ENCODE assay signal across 10 cellular contexts in the genomic region with DNA sequence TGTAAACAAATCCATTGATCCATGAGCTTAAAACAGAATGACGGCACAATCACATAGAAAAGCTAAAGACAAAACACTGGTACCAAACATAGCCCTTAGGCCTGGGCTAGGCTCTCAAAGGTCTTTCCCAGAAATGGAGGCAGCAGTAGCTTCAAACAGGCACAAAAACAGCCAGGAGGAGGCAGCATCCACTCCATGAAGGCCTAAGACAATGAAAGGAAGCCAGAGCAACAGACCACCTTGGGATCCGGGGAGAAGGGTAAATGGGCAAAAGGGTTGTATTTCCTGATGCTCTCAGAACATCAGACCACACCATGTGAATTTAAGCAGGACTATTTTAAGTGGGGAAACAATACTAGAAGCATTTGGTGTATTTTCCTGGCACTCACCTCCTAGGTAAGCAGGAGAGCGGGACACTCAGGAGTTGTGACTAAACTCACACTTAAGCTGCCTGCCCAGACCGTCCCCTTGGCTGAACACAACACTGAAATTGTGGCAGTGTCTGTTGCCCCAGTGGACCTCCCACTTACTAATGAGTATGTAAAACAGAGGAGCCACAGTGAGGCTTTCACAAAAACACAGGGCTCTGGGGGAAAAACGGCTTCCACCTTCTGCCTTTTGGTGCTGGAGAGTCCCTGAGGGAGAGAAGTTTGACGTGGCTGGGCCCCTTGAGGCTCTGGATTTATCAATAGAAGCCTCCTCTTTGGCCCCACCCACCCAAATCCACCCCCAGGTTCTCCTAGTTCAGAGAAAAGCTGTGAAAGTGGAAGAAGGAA. TPM values are rescaled to one million over a fixed set of nuclear protein-coding genes. Genes with fewer than 3 reads are reported as not detected.
A peak's percentile ranks its signal among the peaks of the same experiment; 100 is the strongest.
DNase-seq lines count a peak whose midpoint lies in the region; ATAC-seq, FAIRE-seq and TF ChIP-seq lines count a peak whose summit lies in the region.
"Had no signal": no experiment of that assay in that cellular context is flagged by ENCODE, and none has a peak within 500 bp of the region (broad histone marks: within the 10 kb centered on the region; RNA-seq: fewer than 3 reads in every experiment).

No MANE protein-coding gene starts in this region.

- H3K4me1 ChIP-seq in A549 (no peaks in the 10 kb centered on the region), DOHH2 (ENCODE audit: control insufficient read depth, low read length) (no peaks in the 10 kb centered on the region)

- no peak for TF ChIP-seq EP300 in A549 (IDR thresholded peaks at IDR 0.05)

- H3K36me3 ChIP-seq in DOHH2 (ENCODE audit: control insufficient read depth, low read length), result peaks cover 12% of the 10 kb centered on the region

- no peak overlapping the region for H3K4me2 ChIP-seq in A549
- H3K4me2 ChIP-seq in DOHH2 (ENCODE audit: low read length), result no peak overlapping the region

- H3K27ac ChIP-seq in A549, result no peak overlapping the region
- H3K27ac ChIP-seq in DOHH2 (ENCODE audit: low read depth, low read length), result no peak overlapping the region
- H3K27ac ChIP-seq in RWPE1, result peak overlapping the region; percentile 37

- H3K79me2 ChIP-seq in DOHH2 (ENCODE audit: control insufficient read depth, low read length), result no peaks in the 10 kb centered on the region

- 78% methylated on average over 6 of the region's 6 CpGs for WGBS in A549 (ENCODE audit: missing lambda C conversion rate)

- no peaks in the 10 kb centered on the region for H3K27me3 ChIP-seq in DOHH2 (ENCODE audit: control insufficient read depth, low read length)

- no peaks in the 10 kb centered on the region for H4K20me1 ChIP-seq in DOHH2 (ENCODE audit: control insufficient read depth, insufficient read depth, low read depth, low read length)

- FAIRE-seq in A549 (lab: Jason Lieb, UNC), result no peak

- no peaks in the 10 kb centered on the region for H3K9me2 ChIP-seq in DOHH2 (replicated peaks; ENCODE audit: control insufficient read depth, low read length)

- CTCF ChIA-PET in A549 (lab: Yijun Ruan, JAX), result interaction anchor here (0.7 to 4.6 kb wide), 8 partner anchors 8 to 112 kb away, joined by 3 to 20 read pairs (median 3); a partner anchor contains a TSS
- CTCF ChIA-PET in RWPE1 (lab: Yijun Ruan, JAX), result interaction anchor here (0.9 to 1.2 kb wide), 3 partner anchors 11 to 309 kb away, joined by 3 to 6 read pairs (median 3); a partner anchor contains a TSS

- DNase-seq in A549 (ENCODE audit: low read depth in 1 of 2, low spot score in 1 of 2) (peak in 1 of 2 experiments; percentile 34), RWPE1 (ENCODE audit: low spot score) (no peak), fibroblast of mammary gland (ENCODE audit: low read depth) (peak; percentile 41), NCI-H2029 (lab: John Stamatoyannopoulos, UW) (no peak), DMS153 treated with DMSO at 0.1 percent for 48 hours (lab: John Stamatoyannopoulos, UW; ENCODE audit: unreplicated experiment) (no peak), SK-N-DZ (ENCODE audit: low spot score) (no peak)
- DNase-seq: NCI-H146; stimulated activated naive CD4-positive, alpha-beta T cell treated with Interleukin-2 at 50 U/mL for 16 hours had no signal

- TF ChIP-seq POLR2A in A549 (IDR thresholded peaks at IDR 0.05; ENCODE audit: low read length), result no peak

- TF ChIP-seq RAD21 in A549 (conservative IDR thresholded peaks at IDR 0.05 in 1 of 2, IDR thresholded peaks at IDR 0.05 in 1 of 2), result peak in 1 of 2 experiments; percentile 9; a peak in 1 of 5 replicates

- POLR2A ChIA-PET in A549 (lab: Yijun Ruan, JAX) (interaction anchor here (0.6 kb wide), 1 partner anchor 20 kb away, joined by 3 read pairs; no protein-coding TSS in a partner anchor), RWPE1 (lab: Yijun Ruan, JAX; ENCODE audit: low non-redundant PET) (interaction anchor here (0.6 kb wide), 1 partner anchor 31 kb away, joined by 6 read pairs; no protein-coding TSS in a partner anchor)

- no peaks in the 10 kb centered on the region for H3F3A ChIP-seq in DOHH2 (ENCODE audit: control insufficient read depth, insufficient read depth)

- H3K9me3 ChIP-seq in A549, result no peaks in the 10 kb centered on the region
- H3K9me3 ChIP-seq in DOHH2 (ENCODE audit: control insufficient read depth, insufficient read depth, low read length), result no peaks in the 10 kb centered on the region

- H3K4me3 ChIP-seq in A549, result no peak overlapping the region
- H3K4me3 ChIP-seq in DOHH2 (ENCODE audit: low read length), result no peak overlapping the region
- H3K4me3 ChIP-seq in fibroblast of mammary gland (ENCODE audit: control insufficient read depth, low read depth, low read length), result no peak overlapping the region

- peak; percentile 36 for TF ChIP-seq CTCF in A549 (IDR thresholded peaks at IDR 0.05)
- TF ChIP-seq CTCF in DOHH2 (IDR thresholded peaks at IDR 0.05; ENCODE audit: low read depth, low read length, poor library complexity, severe bottlenecking), result peak; percentile 49
- no peak for TF ChIP-seq CTCF in RWPE1 (conservative IDR thresholded peaks at IDR 0.05; ENCODE audit: low read depth)
- TF ChIP-seq CTCF in fibroblast of mammary gland (conservative IDR thresholded peaks at IDR 0.05; ENCODE audit: control insufficient read depth, insufficient read depth, low read depth, low read length), result peak; percentile 54

- ATAC-seq in A549 (peak; percentile 62 to 77; a peak in 4 of 6 replicates), HG03457 (IDR thresholded peaks at IDR 0.05; ENCODE audit: unreplicated experiment) (no peak)

TF ChIP-seq in A549, 52 proteins besides CTCF, POLR2A, EP300 and RAD21:
- TF ChIP-seq SMC3 (IDR thresholded peaks at IDR 0.05), result 0 out of 3 replicates have a peak, but pooled peaks have one; percentile 17
- TF ChIP-seq NR3C1 (IDR thresholded peaks at IDR 0.05), result no peak

RNA-seq across cellular contexts. Expression of a gene that starts 11.9 kb away (rescaled TPM):
- polyA plus RNA-seq in A549 (2011; rRNA removed), result 17.1 and 31.0 TPM in 2 replicates
- 19.4 and 19.9 TPM in 2 replicates for polyA plus RNA-seq in A549 (2012; cell fraction: cytosol; rRNA removed)
- 12.7 and 13.2 TPM in 2 replicates for polyA plus RNA-seq in A549 (2012; cell fraction: nucleus; rRNA removed)
- 43.5 to 53.2 TPM (median 44.5 TPM) in 3 replicates for polyA plus RNA-seq in A549 (2017; fragmentation: RNase III; extraction: RNeasy Plus Mini Kit Qiagen cat#74134 plus additional on column Dnase treatment)
- 17.0 and 22.1 TPM in 2 replicates for polyA minus RNA-seq in A549 (2011; rRNA and poly(A)+ RNA removed)
- polyA plus RNA-seq in SK-N-DZ (2014; cell fraction: cytosol; rRNA removed), result 82.7 and 117 TPM in 2 replicates
- 60.2 and 64.3 TPM in 2 replicates for polyA plus RNA-seq in SK-N-DZ (2014; cell fraction: nucleus; rRNA removed)

RNA-seq across cellular contexts. Expression of a gene that starts 32.0 kb away (rescaled TPM):
- polyA plus RNA-seq in A549 (2011; rRNA removed), result 47.4 and 57.5 TPM in 2 replicates
- 18.3 and 21.6 TPM in 2 replicates for polyA plus RNA-seq in A549 (2012; cell fraction: cytosol; rRNA removed)
- 9.3 and 13.4 TPM in 2 replicates for polyA plus RNA-seq in A549 (2012; cell fraction: nucleus; rRNA removed)
- 39.7 to 43.2 TPM (median 41.2 TPM) in 3 replicates for polyA plus RNA-seq in A549 (2017; fragmentation: RNase III; extraction: RNeasy Plus Mini Kit Qiagen cat#74134 plus additional on column Dnase treatment)
- polyA minus RNA-seq in A549 (2011; rRNA and poly(A)+ RNA removed), result 35.6 and 40.5 TPM in 2 replicates
- polyA plus RNA-seq in SK-N-DZ (2014; cell fraction: cytosol; rRNA removed), result 26.3 and 31.2 TPM in 2 replicates
- 17.5 and 22.5 TPM in 2 replicates for polyA plus RNA-seq in SK-N-DZ (2014; cell fraction: nucleus; rRNA removed)

RNA-seq across cellular contexts. Expression of a gene that starts 42.9 kb away (rescaled TPM):
- not detected in 2 replicates for polyA plus RNA-seq in A549 (2011; rRNA removed)
- polyA plus RNA-seq in A549 (2012; cell fraction: cytosol; rRNA removed), result not detected in 2 replicates
- not detected in 2 replicates for polyA plus RNA-seq in A549 (2012; cell fraction: nucleus; rRNA removed)
- not detected in 3 replicates for polyA plus RNA-seq in A549 (2017; fragmentation: RNase III; extraction: RNeasy Plus Mini Kit Qiagen cat#74134 plus additional on column Dnase treatment)
- polyA minus RNA-seq in A549 (2011; rRNA and poly(A)+ RNA removed), result not detected in 2 replicates
- 0.03 TPM in 1 of 2 replicates, not detected in the other for polyA plus RNA-seq in SK-N-DZ (2014; cell fraction: cytosol; rRNA removed)
- polyA plus RNA-seq in SK-N-DZ (2014; cell fraction: nucleus; rRNA removed), result 0.04 TPM in 1 of 2 replicates, not detected in the other
